In the genomic region with DNA sequence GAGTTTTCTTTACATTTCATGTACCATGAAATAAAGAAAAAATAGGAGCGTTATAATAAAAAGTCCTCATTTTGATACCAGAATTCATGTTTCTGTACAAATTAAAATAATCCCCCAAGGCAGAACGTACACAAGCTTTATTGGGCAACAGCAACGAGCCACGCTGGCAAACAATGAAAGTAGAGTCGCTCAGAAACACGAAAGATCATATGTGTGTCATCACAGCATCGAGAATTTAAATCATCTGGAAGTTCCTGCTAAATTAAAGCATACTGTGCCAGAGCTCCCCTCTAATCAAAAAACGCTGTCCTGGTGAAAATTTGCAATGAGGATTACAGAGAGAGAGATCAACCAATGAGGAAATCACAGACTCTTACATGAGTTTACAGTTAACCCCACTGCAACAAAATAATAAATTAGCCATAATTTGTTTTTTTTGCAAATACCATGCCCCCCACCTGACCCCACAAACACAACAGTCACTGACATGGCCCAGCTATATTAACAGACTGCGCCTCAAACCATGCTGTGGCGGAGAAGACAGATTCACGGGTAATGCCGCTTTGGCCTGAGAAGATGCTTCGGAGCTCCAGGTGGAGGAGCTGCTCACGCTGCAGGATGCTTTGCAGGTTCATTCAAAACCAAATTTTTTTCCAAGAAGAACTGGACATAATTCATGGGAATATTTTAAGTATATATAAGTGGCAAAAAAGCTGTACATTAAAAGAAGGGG, we compare ENCODE assay signal across 1 cellular context.
TF ChIP-seq lines count a peak whose summit lies in the region.

No MANE protein-coding gene starts in this region.

TF ChIP-seq in GM23338, 12 proteins besides CTCF, POLR2A, EP300 and RAD21:
- TF ChIP-seq, protein P1, sequence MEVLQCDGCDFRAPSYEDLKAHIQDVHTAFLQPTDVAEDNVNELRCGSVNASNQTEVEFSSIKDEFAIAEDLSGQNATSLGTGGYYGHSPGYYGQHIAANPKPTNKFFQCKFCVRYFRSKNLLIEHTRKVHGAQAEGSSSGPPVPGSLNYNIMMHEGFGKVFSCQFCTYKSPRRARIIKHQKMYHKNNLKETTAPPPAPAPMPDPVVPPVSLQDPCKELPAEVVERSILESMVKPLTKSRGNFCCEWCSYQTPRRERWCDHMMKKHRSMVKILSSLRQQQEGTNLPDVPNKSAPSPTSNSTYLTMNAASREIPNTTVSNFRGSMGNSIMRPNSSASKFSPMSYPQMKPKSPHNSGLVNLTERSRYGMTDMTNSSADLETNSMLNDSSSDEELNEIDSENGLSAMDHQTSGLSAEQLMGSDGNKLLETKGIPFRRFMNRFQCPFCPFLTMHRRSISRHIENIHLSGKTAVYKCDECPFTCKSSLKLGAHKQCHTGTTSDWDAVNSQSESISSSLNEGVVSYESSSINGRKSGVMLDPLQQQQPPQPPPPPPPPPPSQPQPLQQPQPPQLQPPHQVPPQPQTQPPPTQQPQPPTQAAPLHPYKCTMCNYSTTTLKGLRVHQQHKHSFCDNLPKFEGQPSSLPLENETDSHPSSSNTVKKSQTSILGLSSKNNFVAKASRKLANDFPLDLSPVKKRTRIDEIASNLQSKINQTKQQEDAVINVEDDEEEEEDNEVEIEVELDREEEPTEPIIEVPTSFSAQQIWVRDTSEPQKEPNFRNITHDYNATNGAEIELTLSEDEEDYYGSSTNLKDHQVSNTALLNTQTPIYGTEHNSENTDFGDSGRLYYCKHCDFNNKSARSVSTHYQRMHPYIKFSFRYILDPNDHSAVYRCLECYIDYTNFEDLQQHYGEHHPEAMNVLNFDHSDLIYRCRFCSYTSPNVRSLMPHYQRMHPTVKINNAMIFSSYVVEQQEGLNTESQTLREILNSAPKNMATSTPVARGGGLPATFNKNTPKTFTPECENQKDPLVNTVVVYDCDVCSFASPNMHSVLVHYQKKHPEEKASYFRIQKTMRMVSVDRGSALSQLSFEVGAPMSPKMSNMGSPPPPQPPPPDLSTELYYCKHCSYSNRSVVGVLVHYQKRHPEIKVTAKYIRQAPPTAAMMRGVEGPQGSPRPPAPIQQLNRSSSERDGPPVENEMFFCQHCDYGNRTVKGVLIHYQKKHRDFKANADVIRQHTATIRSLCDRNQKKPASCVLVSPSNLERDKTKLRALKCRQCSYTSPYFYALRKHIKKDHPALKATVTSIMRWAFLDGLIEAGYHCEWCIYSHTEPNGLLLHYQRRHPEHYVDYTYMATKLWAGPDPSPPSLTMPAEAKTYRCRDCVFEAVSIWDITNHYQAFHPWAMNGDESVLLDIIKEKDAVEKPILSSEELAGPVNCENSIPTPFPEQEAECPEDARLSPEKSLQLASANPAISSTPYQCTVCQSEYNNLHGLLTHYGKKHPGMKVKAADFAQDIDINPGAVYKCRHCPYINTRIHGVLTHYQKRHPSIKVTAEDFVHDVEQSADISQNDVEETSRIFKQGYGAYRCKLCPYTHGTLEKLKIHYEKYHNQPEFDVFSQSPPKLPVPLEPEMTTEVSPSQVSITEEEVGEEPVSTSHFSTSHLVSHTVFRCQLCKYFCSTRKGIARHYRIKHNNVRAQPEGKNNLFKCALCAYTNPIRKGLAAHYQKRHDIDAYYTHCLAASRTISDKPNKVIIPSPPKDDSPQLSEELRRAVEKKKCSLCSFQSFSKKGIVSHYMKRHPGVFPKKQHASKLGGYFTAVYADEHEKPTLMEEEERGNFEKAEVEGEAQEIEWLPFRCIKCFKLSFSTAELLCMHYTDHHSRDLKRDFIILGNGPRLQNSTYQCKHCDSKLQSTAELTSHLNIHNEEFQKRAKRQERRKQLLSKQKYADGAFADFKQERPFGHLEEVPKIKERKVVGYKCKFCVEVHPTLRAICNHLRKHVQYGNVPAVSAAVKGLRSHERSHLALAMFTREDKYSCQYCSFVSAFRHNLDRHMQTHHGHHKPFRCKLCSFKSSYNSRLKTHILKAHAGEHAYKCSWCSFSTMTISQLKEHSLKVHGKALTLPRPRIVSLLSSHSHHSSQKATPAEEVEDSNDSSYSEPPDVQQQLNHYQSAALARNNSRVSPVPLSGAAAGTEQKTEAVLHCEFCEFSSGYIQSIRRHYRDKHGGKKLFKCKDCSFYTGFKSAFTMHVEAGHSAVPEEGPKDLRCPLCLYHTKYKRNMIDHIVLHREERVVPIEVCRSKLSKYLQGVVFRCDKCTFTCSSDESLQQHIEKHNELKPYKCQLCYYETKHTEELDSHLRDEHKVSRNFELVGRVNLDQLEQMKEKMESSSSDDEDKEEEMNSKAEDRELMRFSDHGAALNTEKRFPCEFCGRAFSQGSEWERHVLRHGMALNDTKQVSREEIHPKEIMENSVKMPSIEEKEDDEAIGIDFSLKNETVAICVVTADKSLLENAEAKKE (CRISPR knock-in tag; IDR thresholded peaks at IDR 0.05) = no peak
- TF ChIP-seq CREB1 (CRISPR knock-in tag; IDR thresholded peaks at IDR 0.05; ENCODE audit: low read depth) (no peak), POLR2AphosphoS5 (IDR thresholded peaks at IDR 0.05; ENCODE audit: low read depth) (no peak), EZH2phosphoT487 (IDR thresholded peaks at IDR 0.05; ENCODE audit: unreplicated experiment) (no peak), ZNF114 (CRISPR knock-in tag; IDR thresholded peaks at IDR 0.05) (no peak)
- TF ChIP-seq, protein P2, sequence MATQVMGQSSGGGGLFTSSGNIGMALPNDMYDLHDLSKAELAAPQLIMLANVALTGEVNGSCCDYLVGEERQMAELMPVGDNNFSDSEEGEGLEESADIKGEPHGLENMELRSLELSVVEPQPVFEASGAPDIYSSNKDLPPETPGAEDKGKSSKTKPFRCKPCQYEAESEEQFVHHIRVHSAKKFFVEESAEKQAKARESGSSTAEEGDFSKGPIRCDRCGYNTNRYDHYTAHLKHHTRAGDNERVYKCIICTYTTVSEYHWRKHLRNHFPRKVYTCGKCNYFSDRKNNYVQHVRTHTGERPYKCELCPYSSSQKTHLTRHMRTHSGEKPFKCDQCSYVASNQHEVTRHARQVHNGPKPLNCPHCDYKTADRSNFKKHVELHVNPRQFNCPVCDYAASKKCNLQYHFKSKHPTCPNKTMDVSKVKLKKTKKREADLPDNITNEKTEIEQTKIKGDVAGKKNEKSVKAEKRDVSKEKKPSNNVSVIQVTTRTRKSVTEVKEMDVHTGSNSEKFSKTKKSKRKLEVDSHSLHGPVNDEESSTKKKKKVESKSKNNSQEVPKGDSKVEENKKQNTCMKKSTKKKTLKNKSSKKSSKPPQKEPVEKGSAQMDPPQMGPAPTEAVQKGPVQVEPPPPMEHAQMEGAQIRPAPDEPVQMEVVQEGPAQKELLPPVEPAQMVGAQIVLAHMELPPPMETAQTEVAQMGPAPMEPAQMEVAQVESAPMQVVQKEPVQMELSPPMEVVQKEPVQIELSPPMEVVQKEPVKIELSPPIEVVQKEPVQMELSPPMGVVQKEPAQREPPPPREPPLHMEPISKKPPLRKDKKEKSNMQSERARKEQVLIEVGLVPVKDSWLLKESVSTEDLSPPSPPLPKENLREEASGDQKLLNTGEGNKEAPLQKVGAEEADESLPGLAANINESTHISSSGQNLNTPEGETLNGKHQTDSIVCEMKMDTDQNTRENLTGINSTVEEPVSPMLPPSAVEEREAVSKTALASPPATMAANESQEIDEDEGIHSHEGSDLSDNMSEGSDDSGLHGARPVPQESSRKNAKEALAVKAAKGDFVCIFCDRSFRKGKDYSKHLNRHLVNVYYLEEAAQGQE (IDR thresholded peaks at IDR 0.05; ENCODE audit: unreplicated experiment) = no peak
